In the genomic region with DNA sequence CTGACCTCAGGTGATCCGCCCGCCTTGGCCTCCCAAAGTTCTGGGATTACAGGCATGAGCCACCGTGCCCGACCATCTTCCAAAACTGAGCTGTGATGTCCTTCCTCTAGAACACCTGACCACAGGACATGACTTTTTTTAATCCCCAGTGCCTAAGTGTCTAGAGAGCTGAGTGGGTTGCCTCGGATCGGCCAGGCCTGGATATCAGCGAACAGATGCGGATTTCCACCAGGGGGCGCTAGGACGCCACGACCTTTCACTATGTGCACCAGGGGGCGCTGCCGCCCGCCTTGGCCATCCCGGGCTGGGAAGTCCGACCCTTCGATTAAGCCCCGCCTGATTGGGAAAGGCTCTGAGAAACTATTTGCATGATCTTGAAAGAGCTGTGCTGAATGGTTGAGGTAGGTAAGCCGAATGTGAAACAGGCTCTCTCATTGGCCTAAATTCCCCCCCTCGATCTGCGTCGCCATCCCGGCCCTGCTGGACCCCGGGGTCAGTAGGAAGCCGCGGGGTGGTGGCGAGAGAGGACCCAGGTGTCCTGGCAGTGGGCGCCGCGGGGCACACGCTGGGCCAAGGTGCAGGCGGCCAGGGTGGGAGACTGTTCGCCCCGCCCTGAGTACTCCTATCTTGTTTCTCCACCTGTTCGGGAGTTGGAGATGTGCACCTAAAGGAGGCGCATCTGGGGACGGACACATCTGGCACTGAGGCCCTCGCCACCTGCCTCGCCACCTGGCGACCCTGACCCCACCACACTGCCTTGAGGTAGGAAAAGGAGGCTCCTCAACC, we compare ENCODE assay signal across 8 cellular contexts. TPM values are rescaled to one million over a fixed set of nuclear protein-coding genes. Genes with fewer than 3 reads are reported as not detected.
A peak's percentile ranks its signal among the peaks of the same experiment; 100 is the strongest.
DNase-seq lines count a peak whose midpoint lies in the region; ATAC-seq and TF ChIP-seq lines count a peak whose summit lies in the region.

A gene with protein sequence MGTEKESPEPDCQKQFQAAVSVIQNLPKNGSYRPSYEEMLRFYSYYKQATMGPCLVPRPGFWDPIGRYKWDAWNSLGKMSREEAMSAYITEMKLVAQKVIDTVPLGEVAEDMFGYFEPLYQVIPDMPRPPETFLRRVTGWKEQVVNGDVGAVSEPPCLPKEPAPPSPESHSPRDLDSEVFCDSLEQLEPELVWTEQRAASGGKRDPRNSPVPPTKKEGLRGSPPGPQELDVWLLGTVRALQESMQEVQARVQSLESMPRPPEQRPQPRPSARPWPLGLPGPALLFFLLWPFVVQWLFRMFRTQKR (plus strand): TSS at position 496 of the 786 bp plus-strand sequence. CDS start 458 bp downstream, outside the sequence.

- DNase-seq in NCI-H1417 treated with DMSO at 0.1 percent for 48 hours (lab: John Stamatoyannopoulos, UW) (peak; percentile 74), T follicular helper cell (ENCODE audit: low read depth) (peak; percentile 94), cardiac septum (ENCODE audit: low spot score) (peak; percentile 97), pons (ENCODE audit: low spot score) (peak; percentile 96), upper lobe of left lung (peak; percentile 97 to 98)

- peak within 1 kb of the TSS; percentile 60 to 95 (median 74) for H3K4me3 ChIP-seq in upper lobe of left lung

- H3K36me3 ChIP-seq in upper lobe of left lung = peaks cover 0 to 19% (median 0%) of the 10 kb centered on the region in 4 donors

- intact Hi-C loops in cardiac septum (cut with DNase I) = loop anchor here (1.0 kb wide), 1 partner anchor 62 kb away; no protein-coding TSS in a partner anchor

- H3K27me3 ChIP-seq in upper lobe of left lung = no peaks in the 10 kb centered on the region

- no peak for TF ChIP-seq EP300 in upper lobe of left lung (IDR thresholded peaks at IDR 0.05)

- WGBS in adipose tissue, 3 donors = 5 to 6% (median 6%) methylated on average over 40 of the region's 40 CpGs
- 5% methylated on average over 21 to 37 of the region's 40 CpGs for WGBS in upper lobe of left lung, 2 donors

- H3K27ac ChIP-seq in adipose tissue (ENCODE audit: low read depth, low read length) (no peak within 1 kb of the TSS), upper lobe of left lung (peak within 1 kb of the TSS; percentile 72 to 89 (median 85))

- peaks cover 23 to 42% (median 27%) of the 10 kb centered on the region in 4 donors for H3K4me1 ChIP-seq in upper lobe of left lung

- TF ChIP-seq CTCF in GM12874 (IDR thresholded peaks at IDR 0.05; ENCODE audit: insufficient read depth, low read depth, low read length) = peak; percentile 100
- peak; percentile 99 to 100 (median 100) for TF ChIP-seq CTCF in upper lobe of left lung (IDR thresholded peaks at IDR 0.05)

- H3K9me3 ChIP-seq in upper lobe of left lung = no peaks in the 10 kb centered on the region

- peak in 3 of 4 donors; percentile 36 to 78 (median 77) for TF ChIP-seq POLR2A in upper lobe of left lung (IDR thresholded peaks at IDR 0.05)

- ATAC-seq in HG02763 (IDR thresholded peaks at IDR 0.05; ENCODE audit: unreplicated experiment) = peak; percentile 80
- ATAC-seq in upper lobe of left lung (ENCODE audit: low FRiP score in 2 of 2) = peak; percentile 91 to 95

RNA-seq across cellular contexts. Expression of the gene that starts here (rescaled TPM):
- polyA plus RNA-seq in adipose tissue = 10 to 100 TPM; 11.2 to 17.4 (median 15.6) TPM
- total RNA-seq in cardiac septum (6.4 TPM), upper lobe of left lung (10 to 100 TPM in 5 of 6 donors, 1 to 10 TPM in 1; 9.7 to 68.1 (median 23.4) TPM)
